22 cellular contexts compared by ENCODE assay signal in genomic region chr2:5700551-5700950, GRCh38. TPM values are rescaled to one million over a fixed set of nuclear protein-coding genes. Genes with fewer than 3 reads are reported as not detected.
A peak's percentile ranks its signal among the peaks of the same experiment; 100 is the strongest.
DNase-seq lines count a peak whose midpoint lies in the region; ATAC-seq and TF ChIP-seq lines count a peak whose summit lies in the region.
"Had no signal": no experiment of that assay in that cellular context is flagged by ENCODE, and none has a peak within 500 bp of the region (broad histone marks: within the 10 kb centered on the region; RNA-seq: fewer than 3 reads in every experiment).

No MANE protein-coding gene starts in this region.

- H3K9me3 Mint-ChIP-seq in neural crest cell, result peaks cover 3% of the 10 kb centered on the region

- H3K4me3 Mint-ChIP-seq in neural crest cell, result peak overlapping the region; percentile 83
- H3K4me3 Mint-ChIP-seq: CD4-positive, alpha-beta memory T cell had no signal

- TF ChIP-seq CTCF in DND-41 (IDR thresholded peaks at IDR 0.05; ENCODE audit: borderline replicate concordance, extremely low read depth, low read length, poor library complexity, severe bottlenecking), result no peak
- TF ChIP-seq CTCF in OCI-LY1 (IDR thresholded peaks at IDR 0.05; ENCODE audit: low read length), result no peak
- no peak for TF ChIP-seq CTCF in esophagus muscularis mucosa (IDR thresholded peaks at IDR 0.05)
- TF ChIP-seq CTCF in neural crest cell (conservative IDR thresholded peaks at IDR 0.05), result no peak

- no peak for TF ChIP-seq POLR2A in esophagus muscularis mucosa (IDR thresholded peaks at IDR 0.05; ENCODE audit: low read depth)

- no peaks in the 10 kb centered on the region for H3K9me3 ChIP-seq in DND-41 (ENCODE audit: insufficient read depth, low read length, severe bottlenecking)
- no peaks in the 10 kb centered on the region for H3K9me3 ChIP-seq in OCI-LY1 (ENCODE audit: low read length)
- H3K9me3 ChIP-seq in esophagus muscularis mucosa, result no peaks in the 10 kb centered on the region
- H3K9me3 ChIP-seq: BLaER1 treated with 17β-estradiol and CSF1 and Interleukin-3, amounts not matched to agents 10 nM and 100 nM had no signal

- H3K36me3 ChIP-seq in DND-41 (ENCODE audit: insufficient read depth, low read length) (no peaks in the 10 kb centered on the region), OCI-LY1 (ENCODE audit: insufficient read depth, low read length) (no peaks in the 10 kb centered on the region), esophagus muscularis mucosa (no peaks in the 10 kb centered on the region)

- 93% methylated on average over 5 of the region's 5 CpGs for WGBS in esophagus muscularis mucosa

- H2AFZ ChIP-seq in DND-41 (ENCODE audit: low read depth, low read length) (peak overlapping the region; percentile 33; the same call in 1 of the 2 replicates), OCI-LY1 (ENCODE audit: low read length) (peak overlapping the region; percentile 29; the same call in 1 of the 2 replicates)
- H2AFZ ChIP-seq: GM23248 had no signal

- H3K79me2 ChIP-seq in DND-41 (ENCODE audit: insufficient read depth, low read length) (no peaks in the 10 kb centered on the region), OCI-LY1 (ENCODE audit: insufficient read depth, low read length) (no peaks in the 10 kb centered on the region)

- H4K20me1 ChIP-seq in DND-41 (ENCODE audit: insufficient read depth, low read length), result no peaks in the 10 kb centered on the region
- H4K20me1 ChIP-seq in OCI-LY1 (ENCODE audit: insufficient read depth, low read length), result no peaks in the 10 kb centered on the region

- H3K9me2 ChIP-seq in OCI-LY1 (ENCODE audit: low read depth, low read length), result no peaks in the 10 kb centered on the region

- H3K9ac ChIP-seq in DND-41 (ENCODE audit: low read depth, low read length) (peak overlapping the region; percentile 35), OCI-LY1 (ENCODE audit: low read length) (no peak overlapping the region)
- H3K9ac ChIP-seq: BLaER1 treated with 17β-estradiol and CSF1 and Interleukin-3, amounts not matched to agents 10 nM and 100 nM; GM23248 had no signal

- peak overlapping the region; percentile 27; the same call in 1 of the 2 replicates for H3K4me2 ChIP-seq in DND-41 (ENCODE audit: insufficient read depth, low read length)
- H3K4me2 ChIP-seq in OCI-LY1 (ENCODE audit: low read length), result no peak overlapping the region

- H3K36me3 Mint-ChIP-seq in neural crest cell (ENCODE audit: low read depth), result peaks cover 52% of the 10 kb centered on the region

- H3K4me1 ChIP-seq in DND-41 (ENCODE audit: insufficient read depth, low read length) (peaks cover 39% of the 10 kb centered on the region), OCI-LY1 (ENCODE audit: insufficient read depth, low read length, severe bottlenecking) (peaks cover 10% of the 10 kb centered on the region), esophagus muscularis mucosa (peaks cover 16 to 21% (median 20%) of the 10 kb centered on the region in 4 donors)

- H3K4me3 ChIP-seq in DND-41 (ENCODE audit: low read depth in 1 of 2, low read length in 2 of 2) (no peak overlapping the region), OCI-LY1 (ENCODE audit: low read depth, low read length, poor library complexity, severe bottlenecking) (no peak overlapping the region), esophagus muscularis mucosa (no peak overlapping the region)
- H3K4me3 ChIP-seq: BLaER1 treated with 17β-estradiol and CSF1 and Interleukin-3, amounts not matched to agents 10 nM and 100 nM; GM23248 had no signal

- intact Hi-C loops in esophagus muscularis mucosa (cut with DNase I), result no loop called here

- H3K27me3 Mint-ChIP-seq in neural crest cell (ENCODE audit: low read depth), result peaks cover 10% of the 10 kb centered on the region

- H3K27me3 ChIP-seq in DND-41 (ENCODE audit: insufficient read depth, low read length, poor library complexity) (no peaks in the 10 kb centered on the region), OCI-LY1 (ENCODE audit: insufficient read depth, low read length) (no peaks in the 10 kb centered on the region), esophagus muscularis mucosa (peaks cover 0 to 85% (median 24%) of the 10 kb centered on the region in 4 donors)
- H3K27me3 ChIP-seq: BLaER1 treated with 17β-estradiol and CSF1 and Interleukin-3, amounts not matched to agents 10 nM and 100 nM had no signal

- ATAC-seq in DND-41 (ENCODE audit: insufficient read depth, low read depth) (peak; percentile 79), GM19455 (IDR thresholded peaks at IDR 0.05; ENCODE audit: unreplicated experiment) (no peak), GM18858 (IDR thresholded peaks at IDR 0.05; ENCODE audit: unreplicated experiment) (no peak), GM18519 (IDR thresholded peaks at IDR 0.05; ENCODE audit: low FRiP score, unreplicated experiment) (no peak)
- ATAC-seq: HCT116 had no signal

- peak overlapping the region; percentile 86 for H3K27ac ChIP-seq in DND-41 (ENCODE audit: low read length)
- H3K27ac ChIP-seq in OCI-LY1 (ENCODE audit: low read depth, low read length, poor library complexity, severe bottlenecking), result no peak overlapping the region
- no peak overlapping the region for H3K27ac ChIP-seq in esophagus muscularis mucosa (replicated peaks in 1 of 4)
- H3K27ac ChIP-seq: 22Rv1, GM23248 had no signal

- H3K27ac Mint-ChIP-seq in neural crest cell (ENCODE audit: unreplicated experiment), result no peak overlapping the region
- H3K27ac Mint-ChIP-seq: CD4-positive, alpha-beta memory T cell had no signal

- H3K4me1 Mint-ChIP-seq in neural crest cell, result peaks cover 58% of the 10 kb centered on the region
- H3K4me1 Mint-ChIP-seq: CD4-positive, alpha-beta memory T cell had no signal

- H3F3A ChIP-seq in OCI-LY1 (ENCODE audit: insufficient read depth, low read length), result no peaks in the 10 kb centered on the region

- DNase-seq in DND-41 (peak; percentile 42), esophagus muscularis mucosa (ENCODE audit: extremely low spot score) (peak; percentile 57), neural crest cell (ENCODE audit: low read depth, low spot score) (no peak), NCI-H1417 (lab: John Stamatoyannopoulos, UW) (no peak)
- DNase-seq: ACHN; CD4-positive, alpha-beta memory T cell; DMS153; GM23248; NCI-H1694 treated with DMSO at 0.1 percent for 48 hours; NCI-H2081 treated with DMSO at 0.1 percent for 48 hours; NCI-H2171 treated with DMSO at 0.1 percent for 48 hours; NCI-H524 treated with DMSO at 0.1 percent for 48 hours; NCI-H82; Right ventricle myocardium superior had no signal

- TF ChIP-seq EP300 in esophagus muscularis mucosa (IDR thresholded peaks at IDR 0.05), result no peak

RNA-seq across cellular contexts. Expression of gene SOX11, which starts 8.4 kb away (rescaled TPM):
- under 1 TPM; 0.29 to 0.97 (median 0.46) TPM for total RNA-seq in esophagus muscularis mucosa
- 197 and 201 TPM in 2 replicates for total RNA-seq in neural crest cell
- total RNA-seq: CD4-positive, alpha-beta memory T cell; SK-MEL-5 had no signal

Comparison
In these comparisons a context has a peak if more than half of its experiments do, and no peak if none do; other contexts are left out.
1. DNase-seq: peak in DND-41 (single experiment) and esophagus muscularis mucosa (single experiment); none in neural crest cell (single experiment) and NCI-H1417 (0 of 3).
2. RNA of gene SOX11, which starts 8.4 kb away (total RNA-seq): 197 to 201 TPM in neural crest cell; 0.29 to 0.97 TPM in esophagus muscularis mucosa; every median in the first group is over 100 times any median in the second.